In genomic region chr10:92690211-92691041, GRCh38 we compare ENCODE assay signal across 8 cellular contexts. TPM values are rescaled to one million over a fixed set of nuclear protein-coding genes. Genes with fewer than 3 reads are reported as not detected.
DNase-seq lines count a peak whose midpoint lies in the region; ATAC-seq and TF ChIP-seq lines count a peak whose summit lies in the region.

No MANE protein-coding gene starts in this region.

- TF ChIP-seq POLR2A in GM18505 (IDR thresholded peaks at IDR 0.05; ENCODE audit: borderline replicate concordance, extremely low read depth, insufficient read depth, insufficient read length) (no peak), lower leg skin (IDR thresholded peaks at IDR 0.05) (no peak)

- peak overlapping the region; percentile 58 to 76 for H3K9ac ChIP-seq in colonic mucosa (ENCODE audit: low read depth in 2 of 2, low read length in 2 of 2)

- no peaks in the 10 kb centered on the region for H3K36me3 ChIP-seq in colonic mucosa

- intact Hi-C loops in colonic mucosa (cut with DNase I) (no loop called here), lower leg skin (cut with DNase I; ENCODE audit: low total_unique reads) (no loop called here)

- WGBS in lower leg skin, 2 donors = 8 to 9% methylated on average over 29 to 30 of the region's 77 CpGs

- DNase-seq in LNCaP clone FGC (ENCODE audit: low read depth) (no peak), colonic mucosa (peak; percentile 51), lower leg skin (ENCODE audit: low spot score in 2 of 2) (peak in 1 of 2 donors; percentile 92), HT-29 (ENCODE audit: low spot score) (no peak)
- DNase-seq in activated CD4-positive, alpha-beta T cell treated with anti-CD3 and anti-CD28 coated beads for 4 hours = peak; percentile 54 to 59
- DNase-seq in stimulated activated CD4-positive, alpha-beta T cell treated with anti-CD3 and anti-CD28 coated beads, TNF-alpha, amount 100 ng/mL, for 48 hours (ENCODE audit: low read depth in 3 of 3) = peak; percentile 28 to 54 (median 39)

- H3K9me3 ChIP-seq in colonic mucosa = no peaks in the 10 kb centered on the region

- peak; percentile 37 for ATAC-seq in GM18505 (IDR thresholded peaks at IDR 0.05; ENCODE audit: unreplicated experiment)
- no peak for ATAC-seq in GM19455 (IDR thresholded peaks at IDR 0.05; ENCODE audit: unreplicated experiment)

- H3K27ac ChIP-seq in colonic mucosa = peak overlapping the region; percentile 74

- no peaks in the 10 kb centered on the region for H3K4me1 ChIP-seq in colonic mucosa

- H3K4me3 ChIP-seq in LNCaP clone FGC (ENCODE audit: low read depth, low read length) = peak overlapping the region; percentile 35
- H3K4me3 ChIP-seq in colonic mucosa = peak overlapping the region; percentile 56
- peak overlapping the region; percentile 52 for H3K4me3 ChIP-seq in lower leg skin (ENCODE audit: low read depth, poor library complexity, severe bottlenecking)

- peaks cover 6% of the 10 kb centered on the region for H3K27me3 ChIP-seq in colonic mucosa

- TF ChIP-seq CTCF in LNCaP clone FGC (IDR thresholded peaks at IDR 0.05; ENCODE audit: control insufficient read depth, extremely low read depth, insufficient read depth) = no peak
- TF ChIP-seq CTCF in colonic mucosa (IDR thresholded peaks at IDR 0.05) = no peak
- TF ChIP-seq CTCF in lower leg skin (IDR thresholded peaks at IDR 0.05) = no peak

RNA-seq across cellular contexts. Expression of gene HHEX, which starts 0.7 kb away (rescaled TPM):
- total RNA-seq in colonic mucosa (1 to 10 TPM; 2.1 to 7.1 TPM), lower leg skin (1 to 10 TPM; 1.0 to 3.8 (median 2.7) TPM)
- 1.4 and 2.0 TPM in 2 replicates for total RNA-seq in HT-29 (2014; rRNA removed; shearing (Covaris generic))

Comparison
In these comparisons a context has a peak if more than half of its experiments do, and no peak if none do; other contexts are left out.
1. DNase-seq: peak in activated CD4-positive, alpha-beta T cell treated with anti-CD3 and anti-CD28 coated beads for 4 hours (2 of 2), colonic mucosa (single experiment) and stimulated activated CD4-positive, alpha-beta T cell treated with anti-CD3 and anti-CD28 coated beads, TNF-alpha, amount 100 ng/mL, for 48 hours (3 of 3); none in LNCaP clone FGC (single experiment) and HT-29 (single experiment).
2. Peak in every context shown above with its lines, with median percentiles within 50 percentile points of each other: H3K4me3 ChIP-seq.